ENCODE assay signal across 24 cellular contexts in genomic region chr17:66491665-66492064, GRCh38.
DNase-seq lines count a peak whose midpoint lies in the region; ATAC-seq and TF ChIP-seq lines count a peak whose summit lies in the region.
"Had no signal": no experiment of that assay in that cellular context is flagged by ENCODE, and none has a peak within 500 bp of the region (broad histone marks: within the 10 kb centered on the region; RNA-seq: fewer than 3 reads in every experiment).

No MANE protein-coding gene starts in this region.

- H3K27ac ChIP-seq in OCI-LY1 (ENCODE audit: low read depth, low read length, poor library complexity, severe bottlenecking), result peak overlapping the region; percentile 24
- H3K27ac ChIP-seq: ascending aorta, coronary artery, ovary, skin epidermis, transverse colon, WERI-Rb-1 had no signal

- H3F3A ChIP-seq in OCI-LY1 (ENCODE audit: insufficient read depth, low read length), result no peaks in the 10 kb centered on the region

- H3K79me2 ChIP-seq in OCI-LY1 (ENCODE audit: insufficient read depth, low read length), result no peaks in the 10 kb centered on the region

- no peak overlapping the region for H3K4me3 ChIP-seq in OCI-LY1 (ENCODE audit: low read depth, low read length, poor library complexity, severe bottlenecking)
- H3K4me3 ChIP-seq: ascending aorta, coronary artery, ovary, skin epidermis, transverse colon had no signal

- H3K4me1 ChIP-seq in OCI-LY1 (ENCODE audit: insufficient read depth, low read length, severe bottlenecking), result peaks cover 55% of the 10 kb centered on the region
- H3K4me1 ChIP-seq: ascending aorta had no signal

- H3K27me3 ChIP-seq in OCI-LY1 (ENCODE audit: insufficient read depth, low read length), result no peaks in the 10 kb centered on the region
- H3K27me3 ChIP-seq: ascending aorta, ovary, transverse colon had no signal

- H2AFZ ChIP-seq in OCI-LY1 (ENCODE audit: low read length), result no peak overlapping the region

- 0 out of 2 replicates have a peak overlapping the region, but pooled peaks have one; percentile 3 for H3K4me2 ChIP-seq in OCI-LY1 (ENCODE audit: low read length)

- H3K27ac Mint-ChIP-seq in activated T-cell treated with anti-CD3 and anti-CD28 coated beads, Interleukin-2, amount 50 U/mL, for 72 hours, result peak overlapping the region; percentile 44
- H3K27ac Mint-ChIP-seq in activated naive CD8-positive, alpha-beta T cell treated with anti-CD3 and anti-CD28 coated beads for 36 hours, result peak overlapping the region; percentile 65
- peak overlapping the region; percentile 50 for H3K27ac Mint-ChIP-seq in stimulated activated effector memory CD8-positive, alpha-beta T cell treated with anti-CD3 and anti-CD28 coated beads, Interleukin-12 subunit alpha, Interleukin-12 subunit beta, amount 100 ng/mL, for 72 hours

- peaks cover 0 to 3% of the 10 kb centered on the region in 2 donors for H3K36me3 Mint-ChIP-seq in activated T-cell treated with anti-CD3 and anti-CD28 coated beads, Interleukin-2, amount 50 U/mL, for 72 hours (ENCODE audit: insufficient read depth in 2 of 2)
- H3K36me3 Mint-ChIP-seq in activated naive CD8-positive, alpha-beta T cell treated with anti-CD3 and anti-CD28 coated beads for 36 hours, result peaks cover 39% of the 10 kb centered on the region
- H3K36me3 Mint-ChIP-seq in stimulated activated effector memory CD8-positive, alpha-beta T cell treated with anti-CD3 and anti-CD28 coated beads, Interleukin-12 subunit alpha, Interleukin-12 subunit beta, amount 100 ng/mL, for 72 hours, result peaks cover 2% of the 10 kb centered on the region

- no peaks in the 10 kb centered on the region for H4K20me1 ChIP-seq in OCI-LY1 (ENCODE audit: insufficient read depth, low read length)

- no peaks in the 10 kb centered on the region for H3K9me2 ChIP-seq in OCI-LY1 (ENCODE audit: low read depth, low read length)

- DNase-seq in activated T-cell treated with anti-CD3 and anti-CD28 coated beads, Interleukin-2, amount 50 U/mL, for 72 hours, result no peak
- no peak for DNase-seq in activated T-cell treated with anti-CD3 and anti-CD28 coated beads for 4 hours
- no peak for DNase-seq in activated naive CD8-positive, alpha-beta T cell treated with anti-CD3 and anti-CD28 coated beads for 36 hours
- no peak for DNase-seq in stimulated activated effector memory CD8-positive, alpha-beta T cell treated with anti-CD3 and anti-CD28 coated beads, Interleukin-12 subunit alpha, Interleukin-12 subunit beta, amount 100 ng/mL, for 72 hours (ENCODE audit: low spot score in 2 of 2)
- DNase-seq in foreskin melanocyte, result no peak
- DNase-seq: activated naive CD4-positive, alpha-beta T cell treated with Interleukin-2 at 50 U/mL for 16 hours; DMS79 treated with DMSO at 0.1 percent for 48 hours; foreskin fibroblast; GF-D8; H7; NCI-H1436 treated with DMSO at 0.1 percent for 48 hours; NCI-H446; NCI-H774; ovary; RPMI8226; T1000; transverse colon; WERI-Rb-1 had no signal

- no peaks in the 10 kb centered on the region for H3K9me3 ChIP-seq in OCI-LY1 (ENCODE audit: low read length)
- H3K9me3 ChIP-seq: ascending aorta, ovary, transverse colon had no signal

- H3K9me3 Mint-ChIP-seq in activated T-cell treated with anti-CD3 and anti-CD28 coated beads, Interleukin-2, amount 50 U/mL, for 72 hours, result no peaks in the 10 kb centered on the region
- H3K9me3 Mint-ChIP-seq in activated naive CD8-positive, alpha-beta T cell treated with anti-CD3 and anti-CD28 coated beads for 36 hours, result peaks cover 5% of the 10 kb centered on the region
- no peaks in the 10 kb centered on the region for H3K9me3 Mint-ChIP-seq in stimulated activated effector memory CD8-positive, alpha-beta T cell treated with anti-CD3 and anti-CD28 coated beads, Interleukin-12 subunit alpha, Interleukin-12 subunit beta, amount 100 ng/mL, for 72 hours

- no peak overlapping the region for H3K9ac ChIP-seq in OCI-LY1 (ENCODE audit: low read length)

- H3K4me3 Mint-ChIP-seq in activated T-cell treated with anti-CD3 and anti-CD28 coated beads, Interleukin-2, amount 50 U/mL, for 72 hours, result peak overlapping the region in 1 of 2 donors; percentile 13
- no peak overlapping the region for H3K4me3 Mint-ChIP-seq in activated naive CD8-positive, alpha-beta T cell treated with anti-CD3 and anti-CD28 coated beads for 36 hours
- H3K4me3 Mint-ChIP-seq in stimulated activated effector memory CD8-positive, alpha-beta T cell treated with anti-CD3 and anti-CD28 coated beads, Interleukin-12 subunit alpha, Interleukin-12 subunit beta, amount 100 ng/mL, for 72 hours, result no peak overlapping the region

- no peaks in the 10 kb centered on the region for H3K36me3 ChIP-seq in OCI-LY1 (ENCODE audit: insufficient read depth, low read length)
- H3K36me3 ChIP-seq: ascending aorta, ovary, transverse colon, WERI-Rb-1 had no signal

- peaks cover 77% of the 10 kb centered on the region for H3K4me1 Mint-ChIP-seq in activated T-cell treated with anti-CD3 and anti-CD28 coated beads, Interleukin-2, amount 50 U/mL, for 72 hours (ENCODE audit: low read depth)
- H3K4me1 Mint-ChIP-seq in activated naive CD8-positive, alpha-beta T cell treated with anti-CD3 and anti-CD28 coated beads for 36 hours, result peaks cover 55% of the 10 kb centered on the region
- H3K4me1 Mint-ChIP-seq in stimulated activated effector memory CD8-positive, alpha-beta T cell treated with anti-CD3 and anti-CD28 coated beads, Interleukin-12 subunit alpha, Interleukin-12 subunit beta, amount 100 ng/mL, for 72 hours, result peaks cover 37% of the 10 kb centered on the region

- no peak for TF ChIP-seq CTCF in OCI-LY1 (IDR thresholded peaks at IDR 0.05; ENCODE audit: low read length)

- no peak for ATAC-seq in activated T-cell treated with anti-CD3 and anti-CD28 coated beads, Interleukin-2, amount 50 U/mL, for 72 hours (replicated peaks in 1 of 2)
- no peak for ATAC-seq in stimulated activated effector memory CD8-positive, alpha-beta T cell treated with anti-CD3 and anti-CD28 coated beads, Interleukin-12 subunit alpha, Interleukin-12 subunit beta, amount 100 ng/mL, for 72 hours
- ATAC-seq in HG02938 (IDR thresholded peaks at IDR 0.05; ENCODE audit: unreplicated experiment), result no peak
- ATAC-seq in GM19463 (IDR thresholded peaks at IDR 0.05; ENCODE audit: unreplicated experiment), result no peak

- no peaks in the 10 kb centered on the region for H3K27me3 Mint-ChIP-seq in activated T-cell treated with anti-CD3 and anti-CD28 coated beads, Interleukin-2, amount 50 U/mL, for 72 hours (ENCODE audit: low read depth)
- H3K27me3 Mint-ChIP-seq in activated naive CD8-positive, alpha-beta T cell treated with anti-CD3 and anti-CD28 coated beads for 36 hours, result no peaks in the 10 kb centered on the region
